In genomic region chr7:70042533-70042932, GRCh38 we compare ENCODE assay signal across 1 cellular context.
TF ChIP-seq lines count a peak whose summit lies in the region.

No MANE protein-coding gene starts in this region.

TF ChIP-seq in HEK293, 187 proteins besides CTCF, POLR2A, EP300 and RAD21 (continued from another document):
- TF ChIP-seq, protein P1, sequence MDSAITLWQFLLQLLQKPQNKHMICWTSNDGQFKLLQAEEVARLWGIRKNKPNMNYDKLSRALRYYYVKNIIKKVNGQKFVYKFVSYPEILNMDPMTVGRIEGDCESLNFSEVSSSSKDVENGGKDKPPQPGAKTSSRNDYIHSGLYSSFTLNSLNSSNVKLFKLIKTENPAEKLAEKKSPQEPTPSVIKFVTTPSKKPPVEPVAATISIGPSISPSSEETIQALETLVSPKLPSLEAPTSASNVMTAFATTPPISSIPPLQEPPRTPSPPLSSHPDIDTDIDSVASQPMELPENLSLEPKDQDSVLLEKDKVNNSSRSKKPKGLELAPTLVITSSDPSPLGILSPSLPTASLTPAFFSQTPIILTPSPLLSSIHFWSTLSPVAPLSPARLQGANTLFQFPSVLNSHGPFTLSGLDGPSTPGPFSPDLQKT (IDR thresholded peaks at IDR 0.05; ENCODE audit: borderline replicate concordance, low read depth, low read length): no peak
- TF ChIP-seq PRDM1 (tag by site-specific recombination; IDR thresholded peaks at IDR 0.05): peak; percentile 58; the same call in 1 of the 2 replicates
- TF ChIP-seq, protein P2, sequence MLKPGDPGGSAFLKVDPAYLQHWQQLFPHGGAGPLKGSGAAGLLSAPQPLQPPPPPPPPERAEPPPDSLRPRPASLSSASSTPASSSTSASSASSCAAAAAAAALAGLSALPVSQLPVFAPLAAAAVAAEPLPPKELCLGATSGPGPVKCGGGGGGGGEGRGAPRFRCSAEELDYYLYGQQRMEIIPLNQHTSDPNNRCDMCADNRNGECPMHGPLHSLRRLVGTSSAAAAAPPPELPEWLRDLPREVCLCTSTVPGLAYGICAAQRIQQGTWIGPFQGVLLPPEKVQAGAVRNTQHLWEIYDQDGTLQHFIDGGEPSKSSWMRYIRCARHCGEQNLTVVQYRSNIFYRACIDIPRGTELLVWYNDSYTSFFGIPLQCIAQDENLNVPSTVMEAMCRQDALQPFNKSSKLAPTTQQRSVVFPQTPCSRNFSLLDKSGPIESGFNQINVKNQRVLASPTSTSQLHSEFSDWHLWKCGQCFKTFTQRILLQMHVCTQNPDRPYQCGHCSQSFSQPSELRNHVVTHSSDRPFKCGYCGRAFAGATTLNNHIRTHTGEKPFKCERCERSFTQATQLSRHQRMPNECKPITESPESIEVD (tag by site-specific recombination; IDR thresholded peaks at IDR 0.05): peak; percentile 46; the same call in 1 of the 2 replicates
- TF ChIP-seq, protein P3, sequence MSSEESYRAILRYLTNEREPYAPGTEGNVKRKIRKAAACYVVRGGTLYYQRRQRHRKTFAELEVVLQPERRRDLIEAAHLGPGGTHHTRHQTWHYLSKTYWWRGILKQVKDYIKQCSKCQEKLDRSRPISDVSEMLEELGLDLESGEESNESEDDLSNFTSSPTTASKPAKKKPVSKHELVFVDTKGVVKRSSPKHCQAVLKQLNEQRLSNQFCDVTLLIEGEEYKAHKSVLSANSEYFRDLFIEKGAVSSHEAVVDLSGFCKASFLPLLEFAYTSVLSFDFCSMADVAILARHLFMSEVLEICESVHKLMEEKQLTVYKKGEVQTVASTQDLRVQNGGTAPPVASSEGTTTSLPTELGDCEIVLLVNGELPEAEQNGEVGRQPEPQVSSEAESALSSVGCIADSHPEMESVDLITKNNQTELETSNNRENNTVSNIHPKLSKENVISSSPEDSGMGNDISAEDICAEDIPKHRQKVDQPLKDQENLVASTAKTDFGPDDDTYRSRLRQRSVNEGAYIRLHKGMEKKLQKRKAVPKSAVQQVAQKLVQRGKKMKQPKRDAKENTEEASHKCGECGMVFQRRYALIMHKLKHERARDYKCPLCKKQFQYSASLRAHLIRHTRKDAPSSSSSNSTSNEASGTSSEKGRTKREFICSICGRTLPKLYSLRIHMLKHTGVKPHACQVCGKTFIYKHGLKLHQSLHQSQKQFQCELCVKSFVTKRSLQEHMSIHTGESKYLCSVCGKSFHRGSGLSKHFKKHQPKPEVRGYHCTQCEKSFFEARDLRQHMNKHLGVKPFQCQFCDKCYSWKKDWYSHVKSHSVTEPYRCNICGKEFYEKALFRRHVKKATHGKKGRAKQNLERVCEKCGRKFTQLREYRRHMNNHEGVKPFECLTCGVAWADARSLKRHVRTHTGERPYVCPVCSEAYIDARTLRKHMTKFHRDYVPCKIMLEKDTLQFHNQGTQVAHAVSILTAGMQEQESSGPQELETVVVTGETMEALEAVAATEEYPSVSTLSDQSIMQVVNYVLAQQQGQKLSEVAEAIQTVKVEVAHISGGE (tag by site-specific recombination; conservative IDR thresholded peaks at IDR 0.05; ENCODE audit: low read depth): no peak
- TF ChIP-seq ZNF140 (tag by site-specific recombination; IDR thresholded peaks at IDR 0.05): no peak
- no peak for TF ChIP-seq ZNF354C (tag by site-specific recombination; IDR thresholded peaks at IDR 0.05; ENCODE audit: borderline replicate concordance, low read depth)
- TF ChIP-seq ZSCAN4 (tag by site-specific recombination; IDR thresholded peaks at IDR 0.05): no peak
- TF ChIP-seq FEZF1 (tag by site-specific recombination; IDR thresholded peaks at IDR 0.05): peak; percentile 94
- TF ChIP-seq IKZF3 (tag by site-specific recombination; IDR thresholded peaks at IDR 0.05): peak; percentile 68
- TF ChIP-seq ZNF174 (tag by site-specific recombination; IDR thresholded peaks at IDR 0.05): no peak
- TF ChIP-seq HOXD13 (CRISPR knock-in tag; IDR thresholded peaks at IDR 0.05; ENCODE audit: borderline replicate concordance): 0 out of 2 replicates have a peak, but pooled peaks have one; percentile 20
